Comparison of ENCODE assay signal across 20 cellular contexts in genomic region chr12:72313757-72314270, GRCh38. TPM values are rescaled to one million over a fixed set of nuclear protein-coding genes. Genes with fewer than 3 reads are reported as not detected.
DNase-seq lines count a peak whose midpoint lies in the region; ATAC-seq and TF ChIP-seq lines count a peak whose summit lies in the region.
"Had no signal": no experiment of that assay in that cellular context is flagged by ENCODE, and none has a peak within 500 bp of the region (broad histone marks: within the 10 kb centered on the region; RNA-seq: fewer than 3 reads in every experiment).

No MANE protein-coding gene starts in this region.

- no peak overlapping the region for H2AFZ ChIP-seq in mesenchymal stem cell (ENCODE audit: low read depth, low read length)

- H3K4ac ChIP-seq in mesenchymal stem cell (ENCODE audit: low read depth in 1 of 2, low read length in 2 of 2): no peak overlapping the region

- no peak overlapping the region for H3K4me3 ChIP-seq in choroid plexus epithelial cell (ENCODE audit: low read depth, low read length)
- H3K4me3 ChIP-seq in mesenchymal stem cell (ENCODE audit: insufficient read depth in 1 of 2, low read depth in 1 of 2, low read length in 2 of 2): no peak overlapping the region

- no peak overlapping the region for H4K8ac ChIP-seq in mesenchymal stem cell (ENCODE audit: low read length)

- H3K27ac ChIP-seq in mesenchymal stem cell (ENCODE audit: low read length, poor library complexity, severe bottlenecking): no peak overlapping the region
- H3K27ac ChIP-seq: 22Rv1, C4-2B, KMS-11 had no signal

- peak overlapping the region in 1 of 2 experiments; percentile 39 for H2BK12ac ChIP-seq in mesenchymal stem cell (ENCODE audit: low read length in 2 of 2)

- no peak for ATAC-seq in GM21390 (IDR thresholded peaks at IDR 0.05; ENCODE audit: unreplicated experiment)
- ATAC-seq: Right ventricle myocardium inferior had no signal

- H3K27me3 ChIP-seq in mesenchymal stem cell (ENCODE audit: control insufficient read depth in 1 of 2, insufficient read depth in 1 of 2, low read length in 2 of 2): no peaks in the 10 kb centered on the region

- no peak overlapping the region for H3K23ac ChIP-seq in mesenchymal stem cell (ENCODE audit: low read length in 2 of 2)

- H3K36me3 ChIP-seq in mesenchymal stem cell (ENCODE audit: control insufficient read depth in 1 of 2, insufficient read depth in 2 of 2, low read depth in 1 of 2, low read length in 2 of 2): no peaks in the 10 kb centered on the region

- H3K79me1 ChIP-seq in mesenchymal stem cell (replicated peaks; ENCODE audit: low read length, poor library complexity, severe bottlenecking): peaks cover 1% of the 10 kb centered on the region

- no peaks in the 10 kb centered on the region for H3K4me1 ChIP-seq in mesenchymal stem cell (ENCODE audit: control insufficient read depth, insufficient read depth, low read depth, low read length)

- H2BK15ac ChIP-seq in mesenchymal stem cell (ENCODE audit: low read depth, poor library complexity, severe bottlenecking): no peak overlapping the region

- H2AK5ac ChIP-seq in mesenchymal stem cell (ENCODE audit: low read length, severe bottlenecking): no peak overlapping the region

- no peak for TF ChIP-seq CTCF in choroid plexus epithelial cell (conservative IDR thresholded peaks at IDR 0.05; ENCODE audit: low read depth, low read length)

- no peak overlapping the region for H4K91ac ChIP-seq in mesenchymal stem cell (ENCODE audit: low read length)

- H3K4me2 ChIP-seq in mesenchymal stem cell (ENCODE audit: low read length, poor library complexity, severe bottlenecking): no peak overlapping the region
- H3K4me2 ChIP-seq: KMS-11, SK-N-SH had no signal

- no peaks in the 10 kb centered on the region for H3K9me3 ChIP-seq in mesenchymal stem cell (ENCODE audit: control insufficient read depth, low read length)
- H3K9me3 ChIP-seq: SK-N-SH had no signal

- no peak overlapping the region for H3K9ac ChIP-seq in mesenchymal stem cell (ENCODE audit: low read length)
- H3K9ac ChIP-seq: KMS-11, SK-N-SH had no signal

- DNase-seq in NCI-H82 (lab: John Stamatoyannopoulos, UW) (peak; percentile 14), NCI-H82 treated with DMSO at 0.1 percent for 48 hours (lab: John Stamatoyannopoulos, UW; ENCODE audit: unreplicated experiment) (no peak), choroid plexus epithelial cell (ENCODE audit: low read depth) (peak; percentile 29), mesenchymal stem cell (peak; percentile 26), NCI-H510A treated with DMSO at 0.1 percent for 48 hours (lab: John Stamatoyannopoulos, UW) (no peak), amygdala (lab: John Stamatoyannopoulos, UW) (no peak), COLO668 (lab: John Stamatoyannopoulos, UW; ENCODE audit: unreplicated experiment) (no peak)
- DNase-seq: AML-193; DMS79 treated with DMSO at 0.1 percent for 48 hours; H7; NCI-H1436; NCI-H1930; NCI-H226; NK-92 treated with Interleukin-12 subunit alpha and Interleukin-12 subunit beta, amount 100 ng/mL, for 24 hours; SK-N-SH had no signal

- H3K14ac ChIP-seq in mesenchymal stem cell (ENCODE audit: low read length in 2 of 2): no peak overlapping the region

- 31% methylated on average over 2 of the region's 2 CpGs for WGBS in mesenchymal stem cell

- no peak overlapping the region for H2BK120ac ChIP-seq in mesenchymal stem cell (ENCODE audit: low read depth, low read length)

- H3K18ac ChIP-seq in mesenchymal stem cell (ENCODE audit: low read depth in 1 of 2, low read length in 2 of 2): no peak overlapping the region

- no peak overlapping the region for H2BK5ac ChIP-seq in mesenchymal stem cell (ENCODE audit: low read depth, low read length, poor library complexity, severe bottlenecking)

RNA-seq across cellular contexts. Expression of gene TRHDE, which starts 41.6 kb away (rescaled TPM):
- 6.6 TPM for polyA plus RNA-seq in mesenchymal stem cell (2013, experiment 1 of 2)
- 7.0 TPM for polyA plus RNA-seq in mesenchymal stem cell (2013, experiment 2 of 2)

Comparison
In these comparisons a context has a peak if more than half of its experiments do, and no peak if none do; other contexts are left out.
1. DNase-seq: peak in NCI-H82 (single experiment), choroid plexus epithelial cell (single experiment) and mesenchymal stem cell (single experiment); none in NCI-H82 treated with DMSO at 0.1 percent for 48 hours (single experiment), NCI-H510A treated with DMSO at 0.1 percent for 48 hours (single experiment), amygdala (0 of 56) and COLO668 (single experiment).